In genomic region chr13:93007928-93008327, GRCh38 we compare ENCODE assay signal across 11 cellular contexts.
"Had no signal": no experiment of that assay in that cellular context is flagged by ENCODE, and none has a peak within 500 bp of the region (broad histone marks: within the 10 kb centered on the region; RNA-seq: fewer than 3 reads in every experiment).

No MANE protein-coding gene starts in this region.

- DNase-seq: GM23248, GOT3, H7, H9, HCEC 1CT, HFFc6 had no signal

- H3K27ac ChIP-seq: GM23248 had no signal

- ATAC-seq: GM23338, HCT116 had no signal

- H3K36me3 ChIP-seq: HAP-1 had no signal

- FAIRE-seq: H1, H54 had no signal

- H3K9me3 ChIP-seq: HAP-1 had no signal

- H3K4me3 ChIP-seq: GM23248, GM23338, HAP-1 had no signal

- H3K4me1 ChIP-seq: HAP-1 had no signal

- H3K9ac ChIP-seq: GM23248 had no signal
